28 cellular contexts compared by ENCODE assay signal in the genomic region with DNA sequence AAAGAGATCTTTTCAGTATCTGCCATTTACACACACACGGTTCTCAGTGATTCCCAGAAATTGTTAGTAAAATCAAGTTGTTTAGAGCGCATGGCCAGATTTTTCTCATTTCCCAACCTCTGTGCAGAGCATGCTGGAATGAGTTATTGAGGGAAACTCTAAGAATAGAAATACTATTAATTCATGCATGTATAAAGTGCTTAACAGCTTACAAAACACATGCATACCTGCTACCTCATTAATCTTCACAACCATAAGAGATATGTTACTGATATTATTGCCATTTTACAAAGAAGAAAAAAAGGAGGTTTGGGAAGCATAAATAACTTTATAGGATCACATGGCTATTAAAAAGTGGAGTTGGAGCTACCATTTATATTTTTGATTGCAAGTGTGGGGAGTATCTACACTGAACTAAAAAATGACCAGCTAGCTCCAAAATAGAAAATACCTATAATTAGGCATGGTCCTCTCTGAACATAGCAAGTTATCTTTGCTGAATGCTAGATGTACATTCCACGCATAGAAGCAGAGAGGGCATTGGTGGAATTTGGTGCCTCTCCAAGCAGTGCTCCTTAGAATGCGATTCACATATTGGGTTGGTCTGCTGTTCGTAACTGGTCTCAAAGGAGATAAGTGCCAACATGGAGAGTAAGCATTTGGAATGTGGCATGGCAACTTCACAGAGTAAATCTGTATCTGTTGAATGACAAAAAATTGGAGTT.
DNase-seq lines count a peak whose midpoint lies in the region; ATAC-seq and TF ChIP-seq lines count a peak whose summit lies in the region.
"Had no signal": no experiment of that assay in that cellular context is flagged by ENCODE, and none has a peak within 500 bp of the region (broad histone marks: within the 10 kb centered on the region; RNA-seq: fewer than 3 reads in every experiment).

No MANE protein-coding gene starts in this region.

- TF ChIP-seq EP300 in transverse colon (IDR thresholded peaks at IDR 0.05; ENCODE audit: low read depth): no peak

- no peak overlapping the region for H3K4me3 Mint-ChIP-seq in activated naive CD4-positive, alpha-beta T cell treated with anti-CD3 and anti-CD28 coated beads for 36 hours
- H3K4me3 Mint-ChIP-seq in stimulated activated naive CD8-positive, alpha-beta T cell treated with anti-CD3 and anti-CD28 coated beads, Interleukin-15, amount 100 ng/mL, for 72 hours: no peak overlapping the region
- H3K4me3 Mint-ChIP-seq: activated CD4-positive, alpha-beta T cell treated with anti-CD3 and anti-CD28 coated beads, Interleukin-2, amount 10 ng/mL, durations not matched to agents 7 days and 5 days; activated naive CD4-positive, alpha-beta T cell treated with anti-CD3 and anti-CD28 coated beads, Interleukin-2, amount 50 U/mL, for 24 hours; activated T-helper 1 cell treated with anti-CD3 and anti-CD28 coated beads, Interleukin-12 subunit alpha, Interleukin-12 subunit beta, Interleukin-2, Interleukin-4 antibody, amounts not matched to agents 30 ng/mL and 10 ng/mL and 1 ng/mL, durations not matched to agents 14 hours and 24 hours and 36 hours; CD4-positive, CD25-positive, alpha-beta regulatory T cell; immature natural killer cell; natural killer cell treated with Interleukin-12 subunit alpha and Interleukin-12 subunit beta and Interleukin-15 and Interleukin-18, amount 100 ng/mL, for 72 hours; stimulated activated naive CD8-positive, alpha-beta T cell treated with anti-CD3 and anti-CD28 coated beads, Interleukin-15, Interleukin-2, amounts not matched to agents 100 ng/mL and 50 ng/mL, for 24 hours had no signal

- H3K9me3 ChIP-seq in muscle layer of duodenum (ENCODE audit: control insufficient read depth in 1 of 2, low read length in 2 of 2): no peaks in the 10 kb centered on the region
- no peaks in the 10 kb centered on the region for H3K9me3 ChIP-seq in transverse colon
- H3K9me3 ChIP-seq: Peyer's patch, right lobe of liver, tibial nerve had no signal

- peak; percentile 17 for DNase-seq in RPMI7951 (ENCODE audit: low read depth)
- no peak for DNase-seq in brain microvascular endothelial cell
- DNase-seq in transverse colon: no peak
- no peak for DNase-seq in HPDE6-E6E7 (ENCODE audit: extremely low spot score)
- DNase-seq in activated naive CD4-positive, alpha-beta T cell treated with anti-CD3 and anti-CD28 coated beads for 36 hours: no peak
- DNase-seq in stimulated activated naive CD8-positive, alpha-beta T cell treated with anti-CD3 and anti-CD28 coated beads, Interleukin-15, amount 100 ng/mL, for 72 hours: no peak
- DNase-seq: activated CD4-positive, alpha-beta T cell treated with anti-CD3 and anti-CD28 coated beads, Interleukin-2, amount 10 ng/mL, durations not matched to agents 7 days and 5 days; aorta; CD4-positive, CD25-positive, alpha-beta regulatory T cell; foreskin melanocyte; GOT3; immature natural killer cell; MV-4-11; NCI-H1694; NCI-H2171; NCI-H524; NK-92 treated with Interleukin-12 subunit alpha and Interleukin-12 subunit beta, amount 100 ng/mL, for 24 hours; Peyer's patch; right lobe of liver had no signal

- intact Hi-C loops in transverse colon (cut with DNase I; ENCODE audit: low total_unique reads): no loop called here
- intact Hi-C loops in activated naive CD4-positive, alpha-beta T cell treated with anti-CD3 and anti-CD28 coated beads for 36 hours (cut with micrococcal nuclease): no loop called here

- H3K4me1 Mint-ChIP-seq in activated naive CD4-positive, alpha-beta T cell treated with anti-CD3 and anti-CD28 coated beads for 36 hours (ENCODE audit: low read depth): no peaks in the 10 kb centered on the region
- no peaks in the 10 kb centered on the region for H3K4me1 Mint-ChIP-seq in stimulated activated naive CD8-positive, alpha-beta T cell treated with anti-CD3 and anti-CD28 coated beads, Interleukin-15, amount 100 ng/mL, for 72 hours
- H3K4me1 Mint-ChIP-seq: activated CD4-positive, alpha-beta T cell treated with anti-CD3 and anti-CD28 coated beads, Interleukin-2, amount 10 ng/mL, durations not matched to agents 7 days and 5 days; activated naive CD4-positive, alpha-beta T cell treated with anti-CD3 and anti-CD28 coated beads, Interleukin-2, amount 50 U/mL, for 24 hours; CD4-positive, CD25-positive, alpha-beta regulatory T cell; immature natural killer cell had no signal

- no peak overlapping the region for H3K27ac Mint-ChIP-seq in activated naive CD4-positive, alpha-beta T cell treated with anti-CD3 and anti-CD28 coated beads for 36 hours
- no peak overlapping the region for H3K27ac Mint-ChIP-seq in stimulated activated naive CD8-positive, alpha-beta T cell treated with anti-CD3 and anti-CD28 coated beads, Interleukin-15, amount 100 ng/mL, for 72 hours
- H3K27ac Mint-ChIP-seq: activated CD4-positive, alpha-beta T cell treated with anti-CD3 and anti-CD28 coated beads, Interleukin-2, amount 10 ng/mL, durations not matched to agents 7 days and 5 days; activated naive CD4-positive, alpha-beta T cell treated with anti-CD3 and anti-CD28 coated beads, Interleukin-2, amount 50 U/mL, for 24 hours; activated T-helper 1 cell treated with anti-CD3 and anti-CD28 coated beads, Interleukin-12 subunit alpha, Interleukin-12 subunit beta, Interleukin-2, Interleukin-4 antibody, amounts not matched to agents 30 ng/mL and 10 ng/mL and 1 ng/mL, durations not matched to agents 14 hours and 24 hours and 36 hours; CD4-positive, CD25-positive, alpha-beta regulatory T cell; immature natural killer cell; natural killer cell treated with Interleukin-12 subunit alpha and Interleukin-12 subunit beta and Interleukin-15 and Interleukin-18, amount 100 ng/mL, for 72 hours; stimulated activated naive CD8-positive, alpha-beta T cell treated with anti-CD3 and anti-CD28 coated beads, Interleukin-15, Interleukin-2, amounts not matched to agents 100 ng/mL and 50 ng/mL, for 24 hours had no signal

- 67 to 79% methylated on average over 4 to 5 of the region's 5 CpGs for WGBS in transverse colon (ENCODE audit: low coverage in 1 of 2), 2 donors

- in situ Hi-C loops in brain microvascular endothelial cell (cut with HindIII; ENCODE audit: low pct_ligation_motif_present, low sequenced_read_pairs): no loop called here
- in situ Hi-C loops in transverse colon (cut with MboI; ENCODE audit: low pct_ligation_motif_present in 1 of 4, low pct_unique_long_range_greater_than_20kb in 1 of 4, low sequenced_read_pairs in 3 of 4): no loop called here

- no peak for ATAC-seq in stimulated activated naive CD8-positive, alpha-beta T cell treated with anti-CD3 and anti-CD28 coated beads, Interleukin-15, amount 100 ng/mL, for 72 hours
- ATAC-seq: natural killer cell treated with Interleukin-12 subunit alpha and Interleukin-12 subunit beta and Interleukin-15 and Interleukin-18, amount 100 ng/mL, for 72 hours; right lobe of liver had no signal

- peaks cover 7% of the 10 kb centered on the region for H3K9me3 Mint-ChIP-seq in activated naive CD4-positive, alpha-beta T cell treated with anti-CD3 and anti-CD28 coated beads for 36 hours
- H3K9me3 Mint-ChIP-seq in stimulated activated naive CD8-positive, alpha-beta T cell treated with anti-CD3 and anti-CD28 coated beads, Interleukin-15, amount 100 ng/mL, for 72 hours: peaks cover 0 to 8% of the 10 kb centered on the region in 2 donors

- H3K27me3 ChIP-seq in brain microvascular endothelial cell (replicated peaks) (no peaks in the 10 kb centered on the region), muscle layer of duodenum (ENCODE audit: low read depth, low read length) (no peaks in the 10 kb centered on the region), transverse colon (no peaks in the 10 kb centered on the region)
- H3K27me3 ChIP-seq: Peyer's patch, right lobe of liver, tibial nerve had no signal

- TF ChIP-seq POLR2A in transverse colon (IDR thresholded peaks at IDR 0.05): no peak

- peaks cover 4 to 6% of the 10 kb centered on the region in 2 donors for H3K4me1 ChIP-seq in muscle layer of duodenum (ENCODE audit: control insufficient read depth in 1 of 2, insufficient read depth in 2 of 2, low read length in 2 of 2)
- H3K4me1 ChIP-seq in transverse colon: no peaks in the 10 kb centered on the region
- H3K4me1 ChIP-seq: parathyroid adenoma, Peyer's patch, right lobe of liver, tibial nerve had no signal

- no peak overlapping the region for H3K4me3 ChIP-seq in brain microvascular endothelial cell (ENCODE audit: low read depth, low read length)
- no peak overlapping the region for H3K4me3 ChIP-seq in muscle layer of duodenum (ENCODE audit: low read depth in 1 of 2, low read length in 2 of 2)
- H3K4me3 ChIP-seq in transverse colon: no peak overlapping the region
- H3K4me3 ChIP-seq: Peyer's patch, right lobe of liver, tibial nerve had no signal

- TF ChIP-seq CTCF in brain microvascular endothelial cell (IDR thresholded peaks at IDR 0.05; ENCODE audit: low read depth, low read length, missing control alignments): no peak
- no peak for TF ChIP-seq CTCF in transverse colon (IDR thresholded peaks at IDR 0.05)

- H3K27ac ChIP-seq in brain microvascular endothelial cell (peak overlapping the region; percentile 89), muscle layer of duodenum (ENCODE audit: low read length) (peak overlapping the region; percentile 71), transverse colon (peak overlapping the region; percentile 8 to 79 (median 60))
- H3K27ac ChIP-seq: KMS-11, parathyroid adenoma, right lobe of liver, tibial nerve, VCaP had no signal

- H3K36me3 Mint-ChIP-seq in activated naive CD4-positive, alpha-beta T cell treated with anti-CD3 and anti-CD28 coated beads for 36 hours (ENCODE audit: low read depth): no peaks in the 10 kb centered on the region
- H3K36me3 Mint-ChIP-seq: activated naive CD4-positive, alpha-beta T cell treated with anti-CD3 and anti-CD28 coated beads, Interleukin-2, amount 50 U/mL, for 24 hours; CD4-positive, CD25-positive, alpha-beta regulatory T cell; natural killer cell treated with Interleukin-12 subunit alpha and Interleukin-12 subunit beta and Interleukin-15 and Interleukin-18, amount 100 ng/mL, for 72 hours had no signal

- H3K27me3 Mint-ChIP-seq in activated naive CD4-positive, alpha-beta T cell treated with anti-CD3 and anti-CD28 coated beads for 36 hours (ENCODE audit: low read depth): no peaks in the 10 kb centered on the region
- no peaks in the 10 kb centered on the region for H3K27me3 Mint-ChIP-seq in stimulated activated naive CD8-positive, alpha-beta T cell treated with anti-CD3 and anti-CD28 coated beads, Interleukin-15, amount 100 ng/mL, for 72 hours
- H3K27me3 Mint-ChIP-seq: activated CD4-positive, alpha-beta T cell treated with anti-CD3 and anti-CD28 coated beads, Interleukin-2, amount 10 ng/mL, durations not matched to agents 7 days and 5 days; activated naive CD4-positive, alpha-beta T cell treated with anti-CD3 and anti-CD28 coated beads, Interleukin-2, amount 50 U/mL, for 24 hours; CD4-positive, CD25-positive, alpha-beta regulatory T cell; natural killer cell treated with Interleukin-12 subunit alpha and Interleukin-12 subunit beta and Interleukin-15 and Interleukin-18, amount 100 ng/mL, for 72 hours; stimulated activated naive CD8-positive, alpha-beta T cell treated with anti-CD3 and anti-CD28 coated beads, Interleukin-15, Interleukin-2, amounts not matched to agents 100 ng/mL and 50 ng/mL, for 24 hours had no signal

- H3K36me3 ChIP-seq in brain microvascular endothelial cell (replicated peaks) (no peaks in the 10 kb centered on the region), muscle layer of duodenum (ENCODE audit: control insufficient read depth in 1 of 2, insufficient read depth in 2 of 2, low read length in 2 of 2) (no peaks in the 10 kb centered on the region), transverse colon (no peaks in the 10 kb centered on the region)
- H3K36me3 ChIP-seq: Peyer's patch, right lobe of liver, tibial nerve had no signal

- CTCF ChIA-PET in activated naive CD4-positive, alpha-beta T cell treated with anti-CD3 and anti-CD28 coated beads for 36 hours (lab: Charles Lee): interaction anchor here (0.6 kb wide), 1 partner anchor 397 kb away, joined by 4 read pairs; no protein-coding TSS in a partner anchor
